In the genomic region with DNA sequence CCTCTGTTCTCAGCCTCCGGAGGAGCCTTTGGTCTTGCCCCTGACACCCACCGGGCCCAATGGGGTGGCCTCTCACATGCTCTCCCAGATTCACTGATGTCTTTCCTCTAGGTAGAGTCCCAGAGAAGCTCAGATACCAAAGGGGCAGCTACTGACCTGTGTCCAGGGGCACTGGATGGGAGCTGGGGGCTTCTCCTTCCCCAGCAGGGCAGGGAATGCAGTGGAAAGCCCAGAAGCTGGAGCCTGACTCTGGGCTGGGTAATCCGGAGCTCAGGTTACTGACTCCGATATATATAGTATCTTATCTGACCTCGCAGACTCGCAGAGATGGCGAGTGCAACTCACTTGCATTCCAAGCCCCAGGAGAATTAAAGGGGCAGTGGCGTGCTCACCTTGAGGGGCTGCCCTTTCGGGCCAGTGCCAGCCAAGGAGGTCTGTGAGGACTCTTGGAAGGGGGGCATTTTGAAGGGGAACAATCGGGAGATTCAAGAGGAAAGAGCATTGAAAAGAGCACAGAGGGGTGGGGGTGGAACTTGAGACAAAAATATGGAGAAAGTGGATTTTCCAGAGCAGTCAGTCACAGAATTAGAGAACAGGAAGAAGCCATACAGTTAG, we compare ENCODE assay signal across 21 cellular contexts. TPM values are rescaled to one million over a fixed set of nuclear protein-coding genes. Genes with fewer than 3 reads are reported as not detected.
DNase-seq lines count a peak whose midpoint lies in the region; TF ChIP-seq lines count a peak whose summit lies in the region.
"Had no signal": no experiment of that assay in that cellular context is flagged by ENCODE, and none has a peak within 500 bp of the region (broad histone marks: within the 10 kb centered on the region; RNA-seq: fewer than 3 reads in every experiment).

No MANE protein-coding gene starts in this region.

- H3K9me3 ChIP-seq in HUES48 (ENCODE audit: control insufficient read depth, insufficient read depth, low read length) (no peaks in the 10 kb centered on the region), iPS-15b (ENCODE audit: control insufficient read depth, insufficient read depth, low read length) (no peaks in the 10 kb centered on the region)
- H3K9me3 ChIP-seq: adrenal gland; BLaER1 treated with 17β-estradiol and CSF1 and Interleukin-3, amounts not matched to agents 10 nM and 100 nM had no signal

- DNase-seq in amniotic epithelial cell (ENCODE audit: low read depth): peak; percentile 29
- no peak for DNase-seq in progenitor cell of endocrine pancreas (ENCODE audit: low spot score, unreplicated experiment)
- DNase-seq in A172 (ENCODE audit: low spot score): no peak
- DNase-seq in iPS-NIHi7 (ENCODE audit: extremely low spot score): no peak
- no peak for DNase-seq in NCI-H2227 treated with DMSO at 0.1 percent for 48 hours (lab: John Stamatoyannopoulos, UW)
- DNase-seq in glomerular visceral epithelial cell (ENCODE audit: extremely low spot score): no peak
- DNase-seq: activated CD4-positive, alpha-beta T cell treated with anti-CD3 and anti-CD28 coated beads, Interleukin-2, amount 10 ng/mL, durations not matched to agents 7 days and 5 days; activated T-cell treated with anti-CD3 and anti-CD28 coated beads, Interleukin-2, amount 50 U/mL, for 1 hour; cortex of kidney; NCI-H1105; NCI-H446; stimulated activated CD4-positive, alpha-beta T cell treated with anti-CD3 and anti-CD28 coated beads, Interleukin-2, amount 100 ng/mL, for 24 hours; T-cell had no signal

- H3K27me3 ChIP-seq in HUES48 (ENCODE audit: control insufficient read depth, insufficient read depth, low read length) (peaks cover 20% of the 10 kb centered on the region), iPS-15b (ENCODE audit: control insufficient read depth, insufficient read depth, low read length) (peaks cover 34% of the 10 kb centered on the region)
- H3K27me3 ChIP-seq: adrenal gland; BLaER1 treated with 17β-estradiol and CSF1 and Interleukin-3, amounts not matched to agents 10 nM and 100 nM had no signal

- H3K36me3 Mint-ChIP-seq in progenitor cell of endocrine pancreas (ENCODE audit: insufficient read depth): no peaks in the 10 kb centered on the region
- H3K36me3 Mint-ChIP-seq: IgD-negative memory B cell, T-cell had no signal

- H3K27ac Mint-ChIP-seq in progenitor cell of endocrine pancreas: peak overlapping the region; percentile 57
- H3K27ac Mint-ChIP-seq: activated CD4-positive, alpha-beta T cell treated with anti-CD3 and anti-CD28 coated beads, Interleukin-2, amount 10 ng/mL, durations not matched to agents 7 days and 5 days; T-cell had no signal

- no peaks in the 10 kb centered on the region for H3K36me3 ChIP-seq in HUES48 (ENCODE audit: control insufficient read depth, insufficient read depth, low read length)
- H3K36me3 ChIP-seq in iPS-15b (ENCODE audit: control insufficient read depth, insufficient read depth, low read length): no peaks in the 10 kb centered on the region
- H3K36me3 ChIP-seq: adrenal gland; BLaER1 treated with 17β-estradiol and CSF1 and Interleukin-3, amounts not matched to agents 10 nM and 100 nM had no signal

- peaks cover 30% of the 10 kb centered on the region for H3K4me1 Mint-ChIP-seq in progenitor cell of endocrine pancreas (ENCODE audit: low read depth)

- H3K27ac ChIP-seq in HUES48 (ENCODE audit: low read depth, low read length): peak overlapping the region; percentile 72
- H3K27ac ChIP-seq: BLaER1 treated with 17β-estradiol and CSF1 and Interleukin-3, amounts not matched to agents 10 nM and 100 nM had no signal

- H3K4me3 ChIP-seq in HUES48 (ENCODE audit: low read depth, low read length): peak overlapping the region; percentile 12; the same call in 1 of the 2 replicates
- peak overlapping the region; percentile 28 for H3K4me3 ChIP-seq in iPS-15b (ENCODE audit: low read depth, low read length)
- H3K4me3 ChIP-seq: adrenal gland; BLaER1 treated with 17β-estradiol and CSF1 and Interleukin-3, amounts not matched to agents 10 nM and 100 nM had no signal

- H3K4me1 ChIP-seq in HUES48 (ENCODE audit: control insufficient read depth, insufficient read depth, low read length) (peaks cover 60% of the 10 kb centered on the region), iPS-15b (ENCODE audit: control insufficient read depth, insufficient read depth, low read length) (peaks cover 35% of the 10 kb centered on the region)

- H3K9me3 Mint-ChIP-seq in progenitor cell of endocrine pancreas (ENCODE audit: low read depth): no peaks in the 10 kb centered on the region
- H3K9me3 Mint-ChIP-seq: activated CD4-positive, alpha-beta T cell treated with anti-CD3 and anti-CD28 coated beads, Interleukin-2, amount 10 ng/mL, durations not matched to agents 7 days and 5 days; IgD-negative memory B cell; T-cell had no signal

- H3K4me3 Mint-ChIP-seq in progenitor cell of endocrine pancreas (ENCODE audit: low read depth): peak overlapping the region; percentile 25
- H3K4me3 Mint-ChIP-seq: activated CD4-positive, alpha-beta T cell treated with anti-CD3 and anti-CD28 coated beads, Interleukin-2, amount 10 ng/mL, durations not matched to agents 7 days and 5 days had no signal

- H3K27me3 Mint-ChIP-seq in progenitor cell of endocrine pancreas: peaks cover 18% of the 10 kb centered on the region
- H3K27me3 Mint-ChIP-seq: T-cell had no signal

- H3K9ac ChIP-seq in HUES48 (ENCODE audit: low read depth, low read length) (no peak overlapping the region), iPS-15b (ENCODE audit: low read depth, low read length) (no peak overlapping the region)
- H3K9ac ChIP-seq: BLaER1 treated with 17β-estradiol and CSF1 and Interleukin-3, amounts not matched to agents 10 nM and 100 nM had no signal

- no peak for TF ChIP-seq CTCF in progenitor cell of endocrine pancreas (IDR thresholded peaks at IDR 0.05; ENCODE audit: unreplicated experiment)

RNA-seq across cellular contexts. Expression of gene USP2, which starts 2.5 kb away (rescaled TPM):
- 5.1 and 6.3 TPM in 2 replicates for total RNA-seq in progenitor cell of endocrine pancreas
- total RNA-seq in A172 (2014; rRNA removed; shearing (Covaris generic)): 0.17 TPM in 1 of 2 replicates, not detected in the other

RNA-seq across cellular contexts. Expression of gene MFRP, which starts 32.5 kb away (rescaled TPM):
- total RNA-seq in progenitor cell of endocrine pancreas: not detected in 2 replicates
- not detected in 2 replicates for total RNA-seq in A172 (2014; rRNA removed; shearing (Covaris generic))
- total RNA-seq: activated CD4-positive, alpha-beta T cell treated with anti-CD3 and anti-CD28 coated beads, Interleukin-2, amount 10 ng/mL, durations not matched to agents 7 days and 5 days; fibroblast of lung; pulmonary artery endothelial cell; T-cell; urinary bladder had no signal

RNA-seq across cellular contexts. Expression of gene C1QTNF5, which starts 38.3 kb away (rescaled TPM):
- 0.31 and 0.40 TPM in 2 replicates for total RNA-seq in progenitor cell of endocrine pancreas
- not detected in 2 replicates for total RNA-seq in A172 (2014; rRNA removed; shearing (Covaris generic))
- total RNA-seq: activated CD4-positive, alpha-beta T cell treated with anti-CD3 and anti-CD28 coated beads, Interleukin-2, amount 10 ng/mL, durations not matched to agents 7 days and 5 days; T-cell had no signal

RNA-seq across cellular contexts. Expression of gene THY1, which starts 44.0 kb away (rescaled TPM):
- total RNA-seq in progenitor cell of endocrine pancreas: 0.44 and 0.62 TPM in 2 replicates
- 276 and 329 TPM in 2 replicates for total RNA-seq in A172 (2014; rRNA removed; shearing (Covaris generic))
- total RNA-seq: pulmonary artery endothelial cell had no signal

RNA-seq across cellular contexts. Expression of gene RNF26, which starts 44.6 kb away (rescaled TPM):
- total RNA-seq in progenitor cell of endocrine pancreas: 30.3 and 34.2 TPM in 2 replicates
- 3.9 and 5.0 TPM in 2 replicates for total RNA-seq in A172 (2014; rRNA removed; shearing (Covaris generic))
